In the genomic region with DNA sequence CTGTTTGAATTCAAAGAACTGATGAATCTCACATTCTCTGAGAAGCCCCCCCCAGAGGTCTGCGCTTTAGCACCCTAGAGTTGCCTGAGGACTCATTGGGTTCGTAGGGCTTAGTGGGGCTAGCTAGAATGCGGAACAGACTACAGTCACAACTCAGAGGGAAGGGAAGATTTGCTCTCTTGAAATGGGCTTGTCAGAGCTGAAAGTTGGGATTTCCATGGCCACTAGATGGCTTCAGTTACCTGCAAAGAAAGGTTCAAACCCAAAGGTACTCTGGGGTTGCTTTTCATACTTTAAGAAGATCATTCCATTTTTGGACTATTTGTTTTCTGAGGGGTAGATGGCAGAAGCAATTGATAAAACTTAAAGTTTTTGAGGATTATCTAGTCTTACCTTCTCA, we compare ENCODE assay signal across 10 cellular contexts.
A peak's percentile ranks its signal among the peaks of the same experiment; 100 is the strongest.
DNase-seq lines count a peak whose midpoint lies in the region; ATAC-seq, FAIRE-seq and TF ChIP-seq lines count a peak whose summit lies in the region.
"Had no signal": no experiment of that assay in that cellular context is flagged by ENCODE, and none has a peak within 500 bp of the region (broad histone marks: within the 10 kb centered on the region; RNA-seq: fewer than 3 reads in every experiment).

No MANE protein-coding gene starts in this region.

- no peaks in the 10 kb centered on the region for H3K36me3 ChIP-seq in fibroblast of lung (ENCODE audit: control insufficient read depth, insufficient read depth, low read length)
- H3K36me3 ChIP-seq in colonic mucosa, result no peaks in the 10 kb centered on the region
- no peaks in the 10 kb centered on the region for H3K36me3 ChIP-seq in stomach
- H3K36me3 ChIP-seq in body of pancreas (replicated peaks in 1 of 2; ENCODE audit: insufficient read depth in 1 of 2, low read depth in 2 of 2), result no peaks in the 10 kb centered on the region

- intact Hi-C loops in colonic mucosa (cut with DNase I) (no loop called here), stomach (cut with DNase I; ENCODE audit: low total_unique reads) (no loop called here), body of pancreas (cut with DNase I) (no loop called here)

- ATAC-seq in A549 (peak; percentile 64 to 70; a peak in 4 of 6 replicates), HG02840 (IDR thresholded peaks at IDR 0.05; ENCODE audit: low FRiP score, unreplicated experiment) (no peak), body of pancreas (no peak)

- no peak for TF ChIP-seq POLR2A in A549 (IDR thresholded peaks at IDR 0.05; ENCODE audit: low read length)
- TF ChIP-seq POLR2A in stomach (IDR thresholded peaks at IDR 0.05), result no peak
- no peak for TF ChIP-seq POLR2A in body of pancreas (IDR thresholded peaks at IDR 0.05)

- no peaks in the 10 kb centered on the region for H3K27me3 ChIP-seq in fibroblast of lung (ENCODE audit: control insufficient read depth, insufficient read depth, low read length)
- no peaks in the 10 kb centered on the region for H3K27me3 ChIP-seq in colonic mucosa
- H3K27me3 ChIP-seq in stomach, result no peaks in the 10 kb centered on the region
- no peaks in the 10 kb centered on the region for H3K27me3 ChIP-seq in body of pancreas

- DNase-seq in A549 (ENCODE audit: low read depth in 1 of 2, low spot score in 1 of 2) (peak in 1 of 2 experiments; percentile 44), GM20000 (ENCODE audit: low spot score) (peak; percentile 7), NCI-H526 treated with DMSO at 0.1 percent for 48 hours (lab: John Stamatoyannopoulos, UW) (peak; percentile 34), fibroblast of lung (ENCODE audit: low read depth in 2 of 2) (peak; percentile 21 to 23), colonic mucosa (no peak), stomach (no peak), body of pancreas (no peak)

- no peaks in the 10 kb centered on the region for H3K9me3 ChIP-seq in A549
- H3K9me3 ChIP-seq in fibroblast of lung (ENCODE audit: control insufficient read depth, insufficient read depth, low read depth, low read length), result no peaks in the 10 kb centered on the region
- no peaks in the 10 kb centered on the region for H3K9me3 ChIP-seq in colonic mucosa
- H3K9me3 ChIP-seq in stomach, result no peaks in the 10 kb centered on the region
- H3K9me3 ChIP-seq in body of pancreas, result no peaks in the 10 kb centered on the region

- H3K4me1 ChIP-seq in A549, result no peaks in the 10 kb centered on the region
- H3K4me1 ChIP-seq in fibroblast of lung (ENCODE audit: control insufficient read depth, extremely low read depth, insufficient read depth, low read length), result peaks cover 2% of the 10 kb centered on the region
- no peaks in the 10 kb centered on the region for H3K4me1 ChIP-seq in colonic mucosa
- no peaks in the 10 kb centered on the region for H3K4me1 ChIP-seq in stomach
- H3K4me1 ChIP-seq in body of pancreas, result no peaks in the 10 kb centered on the region

- TF ChIP-seq EP300 in A549 (IDR thresholded peaks at IDR 0.05), result no peak
- no peak for TF ChIP-seq EP300 in stomach (IDR thresholded peaks at IDR 0.05)

- WGBS in A549 (ENCODE audit: missing lambda C conversion rate), result 37% methylated on average over 3 of the region's 3 CpGs
- WGBS in stomach, 5 donors, result 70 to 92% (median 82%) methylated on average over 3 of the region's 3 CpGs
- 76 to 78% methylated on average over 3 of the region's 3 CpGs for WGBS in body of pancreas, 2 donors

- CTCF ChIA-PET in A549 (lab: Yijun Ruan, JAX), result interaction anchor here (0.7 to 2.4 kb wide), 10 partner anchors 7 to 600 kb away, joined by 3 to 8 read pairs (median 3); no protein-coding TSS in a partner anchor

- TF ChIP-seq CTCF in A549 (IDR thresholded peaks at IDR 0.05) (peak; percentile 58), GM20000 (IDR thresholded peaks at IDR 0.05; ENCODE audit: extremely low read depth, missing control alignments) (no peak), fibroblast of lung (conservative IDR thresholded peaks at IDR 0.05 in 1 of 2, IDR thresholded peaks at IDR 0.05 in 1 of 2; ENCODE audit: low read depth in 1 of 2, low read length in 2 of 2) (peak in 1 of 2 donors; percentile 43), colonic mucosa (IDR thresholded peaks at IDR 0.05) (no peak), stomach (IDR thresholded peaks at IDR 0.05) (no peak), body of pancreas (IDR thresholded peaks at IDR 0.05) (peak in 1 of 7 experiments; percentile 6)

- H3K4me3 ChIP-seq in A549 (no peak overlapping the region), fibroblast of lung (replicated peaks in 1 of 4; ENCODE audit: control extremely low read depth in 1 of 4, insufficient read depth in 1 of 4, low read depth in 3 of 4, low read length in 4 of 4) (no peak overlapping the region), colonic mucosa (no peak overlapping the region), stomach (no peak overlapping the region), body of pancreas (no peak overlapping the region)
- H3K4me3 ChIP-seq: SK-N-MC had no signal

- FAIRE-seq in A549 (lab: Jason Lieb, UNC), result peak; percentile 13
- FAIRE-seq: endometrium had no signal

- H4K20me1 ChIP-seq in fibroblast of lung (ENCODE audit: control insufficient read depth, extremely low read depth, insufficient read depth, low read length), result no peaks in the 10 kb centered on the region

- H2AFZ ChIP-seq in fibroblast of lung (ENCODE audit: low read length), result no peak overlapping the region

- peak; percentile 67 to 72 for TF ChIP-seq RAD21 in A549 (conservative IDR thresholded peaks at IDR 0.05 in 1 of 2, IDR thresholded peaks at IDR 0.05 in 1 of 2)

- H3K79me2 ChIP-seq in fibroblast of lung (ENCODE audit: control insufficient read depth, insufficient read depth, low read length), result no peaks in the 10 kb centered on the region

- H3K4me2 ChIP-seq in A549, result no peak overlapping the region
- no peak overlapping the region for H3K4me2 ChIP-seq in fibroblast of lung (ENCODE audit: extremely low read depth, insufficient read depth, low read length)

- H3K9ac ChIP-seq in fibroblast of lung (ENCODE audit: insufficient read depth, low read length) (no peak overlapping the region), colonic mucosa (ENCODE audit: low read depth in 2 of 2, low read length in 2 of 2) (no peak overlapping the region)

- no peak overlapping the region for H3K27ac ChIP-seq in A549
- H3K27ac ChIP-seq in fibroblast of lung (ENCODE audit: insufficient read depth, low read length), result no peak overlapping the region
- no peak overlapping the region for H3K27ac ChIP-seq in colonic mucosa
- H3K27ac ChIP-seq in stomach, result no peak overlapping the region
- H3K27ac ChIP-seq in body of pancreas, result no peak overlapping the region
- H3K27ac ChIP-seq: SK-N-MC had no signal

- POLR2A ChIA-PET in A549 (lab: Yijun Ruan, JAX), result no interaction called here

TF ChIP-seq in A549, 52 proteins besides CTCF, POLR2A, EP300 and RAD21:
- no peak for TF ChIP-seq TFCP2L1 (CRISPR knock-in tag; IDR thresholded peaks at IDR 0.05)
- peak; percentile 55 for TF ChIP-seq SMC3 (IDR thresholded peaks at IDR 0.05)

Comparison
In these comparisons a context has a peak if more than half of its experiments do, and no peak if none do; other contexts are left out.
1. ATAC-seq: peak in A549 (2 of 2); none in HG02840 (single experiment) and body of pancreas (single experiment).
2. DNase-seq: peak in GM20000 (single experiment), NCI-H526 treated with DMSO at 0.1 percent for 48 hours (single experiment) and fibroblast of lung (2 of 2); none in colonic mucosa (single experiment), stomach (single experiment) and body of pancreas (0 of 4).